In the genomic region with DNA sequence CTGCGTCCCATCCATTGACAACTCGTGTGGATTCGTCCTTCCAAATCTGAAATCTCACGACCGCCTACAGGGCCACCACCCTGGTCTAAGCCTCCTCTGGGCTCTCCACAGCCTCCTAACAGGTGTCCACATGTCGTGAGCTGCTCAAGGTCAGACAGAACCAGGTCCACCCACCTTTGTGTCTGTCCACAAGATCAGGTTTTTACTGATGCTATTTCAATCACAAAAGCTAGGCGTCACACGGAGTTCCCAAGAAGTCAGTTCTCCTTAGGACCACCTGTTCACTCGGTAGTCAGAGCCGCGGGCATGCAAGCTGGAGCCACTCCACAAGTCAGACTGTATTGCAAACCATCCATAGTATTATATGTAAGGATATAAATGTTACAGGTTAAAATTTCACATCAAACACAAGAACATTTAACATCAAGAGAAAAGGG, we compare ENCODE assay signal across 8 cellular contexts.
DNase-seq lines count a peak whose midpoint lies in the region; ATAC-seq and TF ChIP-seq lines count a peak whose summit lies in the region.

No MANE protein-coding gene starts in this region.

- ATAC-seq in HG03521 (IDR thresholded peaks at IDR 0.05; ENCODE audit: unreplicated experiment) (no peak), HG02852 (IDR thresholded peaks at IDR 0.05; ENCODE audit: unreplicated experiment) (no peak), HG03571 (IDR thresholded peaks at IDR 0.05; ENCODE audit: unreplicated experiment) (no peak)

- H3K27ac ChIP-seq in C4-2B (peak overlapping the region; percentile 93), coronary artery (no peak overlapping the region)

- H3K4me3 ChIP-seq in LNCaP clone FGC (ENCODE audit: low read depth, low read length) = peak overlapping the region; percentile 54; the same call in 1 of the 2 replicates
- peak overlapping the region; percentile 80 for H3K4me3 ChIP-seq in coronary artery
- H3K4me3 ChIP-seq in neuron (ENCODE audit: low read length) = peak overlapping the region; percentile 60

- peaks cover 3% of the 10 kb centered on the region for H3K4me1 ChIP-seq in neuron (ENCODE audit: insufficient read depth, low read length)

- DNase-seq in LNCaP clone FGC (ENCODE audit: low read depth) = no peak
- DNase-seq in coronary artery (ENCODE audit: low spot score) = no peak
- no peak for DNase-seq in stimulated activated CD4-positive, alpha-beta T cell treated with anti-CD3 and anti-CD28 coated beads, Interleukin-2, amount 100 ng/mL, for 24 hours

- peaks cover 3% of the 10 kb centered on the region for H3K36me3 ChIP-seq in neuron (ENCODE audit: insufficient read depth, low read length)

- TF ChIP-seq CTCF in C4-2B (conservative IDR thresholded peaks at IDR 0.05) = no peak
- no peak for TF ChIP-seq CTCF in LNCaP clone FGC (IDR thresholded peaks at IDR 0.05; ENCODE audit: control insufficient read depth, extremely low read depth, insufficient read depth)
- TF ChIP-seq CTCF in coronary artery (IDR thresholded peaks at IDR 0.05) = no peak

- no peaks in the 10 kb centered on the region for H3K9me3 ChIP-seq in neuron (ENCODE audit: low read length)

- H3K27me3 ChIP-seq in neuron (ENCODE audit: insufficient read depth, low read length) = no peaks in the 10 kb centered on the region

- H2AFZ ChIP-seq in neuron (ENCODE audit: low read depth, low read length) = peak overlapping the region; percentile 97
